ENCODE assay signal across 8 cellular contexts in the genomic region with DNA sequence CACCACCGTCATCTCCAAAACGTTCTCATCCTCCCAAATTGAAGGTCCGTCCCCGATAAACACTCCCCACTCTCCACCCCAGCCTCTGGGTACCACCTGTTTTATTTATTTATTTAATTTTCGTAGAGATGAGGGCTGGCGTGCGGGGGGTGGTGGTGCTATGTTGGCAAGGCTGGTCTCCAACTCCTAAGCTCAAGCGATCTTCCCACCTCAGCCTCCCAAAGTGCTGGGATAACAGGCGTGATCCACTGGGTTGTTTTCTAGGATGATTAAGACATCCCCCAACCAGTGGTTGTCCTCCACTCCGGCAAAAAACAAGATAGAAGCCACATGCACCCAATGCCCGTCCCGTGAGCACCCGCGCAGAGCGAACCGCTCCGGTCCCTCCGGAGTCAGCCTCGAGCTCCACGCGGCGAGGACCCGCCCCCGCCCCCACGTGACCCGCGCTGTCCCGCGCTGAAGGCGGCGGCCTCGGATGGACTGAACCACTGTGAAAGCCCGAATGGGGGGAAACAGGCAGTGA. TPM values are rescaled to one million over a fixed set of nuclear protein-coding genes. Genes with fewer than 3 reads are reported as not detected.
DNase-seq lines count a peak whose midpoint lies in the region; ATAC-seq and TF ChIP-seq lines count a peak whose summit lies in the region.

No MANE protein-coding gene starts in this region.

- no peaks in the 10 kb centered on the region for H3K9me3 ChIP-seq in adipocyte (ENCODE audit: control insufficient read depth, low read length)

- ATAC-seq in GM21717 (IDR thresholded peaks at IDR 0.05; ENCODE audit: unreplicated experiment) (peak; percentile 38), SK-N-SH treated with all-trans-retinoic acid at 6 μM for 48 hours (peak; percentile 89), left ventricle myocardium superior (peak; percentile 92)

- intact Hi-C loops in left ventricle myocardium superior (cut with micrococcal nuclease): no loop called here

- peak overlapping the region; percentile 100 for H3K9ac ChIP-seq in adipocyte (ENCODE audit: low read length)

- peak overlapping the region; percentile 97 for H3K4me3 ChIP-seq in adipocyte (ENCODE audit: low read length)

- DNase-seq in GM03348 (ENCODE audit: low spot score) (peak; percentile 97), KBM-7 (peak; percentile 93), adipocyte (ENCODE audit: low read depth) (peak; percentile 96), left ventricle myocardium superior (peak; percentile 94), putamen (ENCODE audit: low spot score) (peak; percentile 88)
- no peak for DNase-seq in central memory CD4-positive, alpha-beta T cell

- in situ Hi-C loops in KBM-7 (cut with MboI; ENCODE audit: low pct_unique_long_range_greater_than_20kb, low sequenced_read_pairs): no loop called here

- H3K36me3 ChIP-seq in adipocyte (ENCODE audit: control insufficient read depth, insufficient read depth, low read length, severe bottlenecking): no peaks in the 10 kb centered on the region

- no peaks in the 10 kb centered on the region for H3K27me3 ChIP-seq in adipocyte (replicated peaks; ENCODE audit: control insufficient read depth, insufficient read depth, low read length)

- peaks cover 21% of the 10 kb centered on the region for H3K4me1 ChIP-seq in adipocyte (ENCODE audit: control insufficient read depth, insufficient read depth, low read length)

TF ChIP-seq in SK-N-SH treated with all-trans-retinoic acid at 6 μM for 48 hours, 23 proteins besides CTCF, POLR2A, EP300 and RAD21:
- TF ChIP-seq SNAI2 (CRISPR knock-in tag; IDR thresholded peaks at IDR 0.05) (no peak), CSDC2 (CRISPR knock-in tag; IDR thresholded peaks at IDR 0.05) (peak; percentile 91; the same call in 1 of the 2 replicates), ZFP3 (CRISPR knock-in tag; IDR thresholded peaks at IDR 0.05) (peak; percentile 63; the same call in 1 of the 2 replicates), ZC3H10 (CRISPR knock-in tag; IDR thresholded peaks at IDR 0.05) (0 out of 2 replicates have a peak, but pooled peaks have one; percentile 52), GLIS3 (CRISPR knock-in tag; IDR thresholded peaks at IDR 0.05) (no peak)
- TF ChIP-seq, protein P1, sequence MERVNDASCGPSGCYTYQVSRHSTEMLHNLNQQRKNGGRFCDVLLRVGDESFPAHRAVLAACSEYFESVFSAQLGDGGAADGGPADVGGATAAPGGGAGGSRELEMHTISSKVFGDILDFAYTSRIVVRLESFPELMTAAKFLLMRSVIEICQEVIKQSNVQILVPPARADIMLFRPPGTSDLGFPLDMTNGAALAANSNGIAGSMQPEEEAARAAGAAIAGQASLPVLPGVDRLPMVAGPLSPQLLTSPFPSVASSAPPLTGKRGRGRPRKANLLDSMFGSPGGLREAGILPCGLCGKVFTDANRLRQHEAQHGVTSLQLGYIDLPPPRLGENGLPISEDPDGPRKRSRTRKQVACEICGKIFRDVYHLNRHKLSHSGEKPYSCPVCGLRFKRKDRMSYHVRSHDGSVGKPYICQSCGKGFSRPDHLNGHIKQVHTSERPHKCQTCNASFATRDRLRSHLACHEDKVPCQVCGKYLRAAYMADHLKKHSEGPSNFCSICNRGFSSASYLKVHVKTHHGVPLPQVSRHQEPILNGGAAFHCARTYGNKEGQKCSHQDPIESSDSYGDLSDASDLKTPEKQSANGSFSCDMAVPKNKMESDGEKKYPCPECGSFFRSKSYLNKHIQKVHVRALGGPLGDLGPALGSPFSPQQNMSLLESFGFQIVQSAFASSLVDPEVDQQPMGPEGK (CRISPR knock-in tag; IDR thresholded peaks at IDR 0.05; ENCODE audit: borderline replicate concordance): peak; percentile 24; the same call in 1 of the 2 replicates
TF ChIP-seq in SK-N-SH treated with all-trans-retinoic acid at 6 μM for 48 hours: peak in this region for 4.

RNA-seq across cellular contexts. Expression of a gene that starts 0.9 kb away (rescaled TPM):
- total RNA-seq in left ventricle myocardium superior: 79.0 TPM

RNA-seq across cellular contexts. Expression of a gene that starts 39.5 kb away (rescaled TPM):
- 16.7 TPM for total RNA-seq in left ventricle myocardium superior

RNA-seq across cellular contexts. Expression of a gene that starts 49.7 kb away (rescaled TPM):
- 15.1 TPM for total RNA-seq in left ventricle myocardium superior

Comparison
In these comparisons a context has a peak if more than half of its experiments do, and no peak if none do; other contexts are left out.
1. ATAC-seq: peak in every context shown above with its lines; median percentile 92 in left ventricle myocardium superior; 89 in SK-N-SH treated with all-trans-retinoic acid at 6 μM for 48 hours; 38 in GM21717.